ENCODE assay signal across 15 cellular contexts in the genomic region with DNA sequence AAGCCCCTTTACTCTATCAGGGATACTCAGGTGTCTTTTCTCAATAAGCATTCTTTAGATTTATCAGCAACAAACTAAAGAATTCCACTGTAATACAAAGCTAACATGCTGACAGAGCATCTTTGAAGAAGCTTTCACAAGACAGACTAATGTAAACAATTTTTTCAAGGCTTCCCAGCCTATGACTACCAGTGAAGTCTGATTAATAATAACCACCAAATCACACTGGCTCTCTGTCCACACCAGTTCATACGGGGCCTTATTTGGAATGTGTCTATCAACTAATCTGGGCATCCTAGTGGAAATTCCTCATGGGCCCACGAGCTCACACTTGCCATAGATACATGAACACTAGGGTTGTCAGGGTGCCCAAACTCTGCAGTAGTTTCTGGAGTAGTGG.
A peak's percentile ranks its signal among the peaks of the same experiment; 100 is the strongest.
DNase-seq lines count a peak whose midpoint lies in the region; ATAC-seq and TF ChIP-seq lines count a peak whose summit lies in the region.
"Had no signal": no experiment of that assay in that cellular context is flagged by ENCODE, and none has a peak within 500 bp of the region (broad histone marks: within the 10 kb centered on the region; RNA-seq: fewer than 3 reads in every experiment).

No MANE protein-coding gene starts in this region.

- no TSS peak for BruUV-seq in Caco-2 (replicated peaks; lab: Mats Ljungman, UMichigan)

- POLR2A ChIA-PET in Caco-2 (lab: Charles Lee): no interaction called here

- no peak overlapping the region for H3K27ac ChIP-seq in RWPE2 (ENCODE audit: poor library complexity, severe bottlenecking)
- H3K27ac ChIP-seq: pancreas, thoracic aorta had no signal

- no peaks in the 10 kb centered on the region for H3K36me3 Mint-ChIP-seq in Caco-2 (ENCODE audit: insufficient read depth, unreplicated experiment)
- H3K36me3 Mint-ChIP-seq in nephron progenitor cell (ENCODE audit: low read depth): peaks cover 4% of the 10 kb centered on the region
- H3K36me3 Mint-ChIP-seq in activated CD4-positive, alpha-beta T cell treated with anti-CD3 and anti-CD28 coated beads, Interleukin-2, amount 10 ng/mL, durations not matched to agents 24 days and 14 days (ENCODE audit: low read depth): no peaks in the 10 kb centered on the region

- DNase-seq in Caco-2 (peak; percentile 24 to 32), RWPE2 (ENCODE audit: low spot score) (no peak), nephron progenitor cell (no peak), NCI-H510A (lab: John Stamatoyannopoulos, UW) (no peak)
- no peak for DNase-seq in activated T-cell treated with anti-CD3 and anti-CD28 coated beads, Interleukin-2, amount 50 U/mL, for 1 hour
- no peak for DNase-seq in activated CD4-positive, alpha-beta T cell treated with anti-CD3 and anti-CD28 coated beads, Interleukin-2, amount 10 ng/mL, durations not matched to agents 24 days and 14 days
- DNase-seq: activated CD4-positive, alpha-beta T cell treated with anti-CD3 and anti-CD28 coated beads, Interleukin-2, amount 50 U/mL, for 1 hour; caudate nucleus; NCI-H146; pancreas had no signal

- H3K27me3 Mint-ChIP-seq in Caco-2 (ENCODE audit: insufficient read depth, unreplicated experiment) (no peaks in the 10 kb centered on the region), nephron progenitor cell (ENCODE audit: low read depth, poor library complexity) (no peaks in the 10 kb centered on the region)
- H3K27me3 Mint-ChIP-seq in activated CD4-positive, alpha-beta T cell treated with anti-CD3 and anti-CD28 coated beads, Interleukin-2, amount 10 ng/mL, durations not matched to agents 24 days and 14 days: no peaks in the 10 kb centered on the region
- H3K27me3 Mint-ChIP-seq: IgD-negative memory B cell had no signal

- H3K4me1 ChIP-seq in Caco-2 (0 out of 2 replicates have a peak, but pooled peaks cover 4% of the 10 kb centered on the region), RWPE2 (ENCODE audit: insufficient read depth, poor library complexity, severe bottlenecking) (peaks cover 10% of the 10 kb centered on the region)
- H3K4me1 ChIP-seq: pancreas had no signal

- intact Hi-C loops in Caco-2 (cut with micrococcal nuclease; ENCODE audit: unreplicated experiment): no loop called here
- intact Hi-C loops in activated CD4-positive, alpha-beta T cell treated with anti-CD3 and anti-CD28 coated beads, Interleukin-2, amount 10 ng/mL, durations not matched to agents 24 days and 14 days (cut with micrococcal nuclease): no loop called here

- CTCF ChIA-PET in Caco-2 (lab: Charles Lee): interaction anchor here (0.6 to 0.9 kb wide), 2 partner anchors 20 to 32 kb away, joined by 3 to 6 read pairs; no protein-coding TSS in a partner anchor

- H3K27ac Mint-ChIP-seq in Caco-2 (ENCODE audit: unreplicated experiment) (no peak overlapping the region), nephron progenitor cell (peak overlapping the region; percentile 16)
- H3K27ac Mint-ChIP-seq in activated CD4-positive, alpha-beta T cell treated with anti-CD3 and anti-CD28 coated beads, Interleukin-2, amount 10 ng/mL, durations not matched to agents 24 days and 14 days: no peak overlapping the region

- H3K9me3 ChIP-seq in Caco-2 (no peaks in the 10 kb centered on the region), RWPE2 (ENCODE audit: severe bottlenecking) (no peaks in the 10 kb centered on the region)
- H3K9me3 ChIP-seq: pancreas, thoracic aorta had no signal

- H3K4me3 ChIP-seq in Caco-2 (ENCODE audit: low read depth, low read length) (no peak overlapping the region), RWPE2 (ENCODE audit: severe bottlenecking) (no peak overlapping the region)
- H3K4me3 ChIP-seq: pancreas, thoracic aorta had no signal

- H3K9me3 Mint-ChIP-seq in Caco-2 (ENCODE audit: unreplicated experiment) (no peaks in the 10 kb centered on the region), nephron progenitor cell (no peaks in the 10 kb centered on the region)
- no peaks in the 10 kb centered on the region for H3K9me3 Mint-ChIP-seq in activated CD4-positive, alpha-beta T cell treated with anti-CD3 and anti-CD28 coated beads, Interleukin-2, amount 10 ng/mL, durations not matched to agents 24 days and 14 days
- H3K9me3 Mint-ChIP-seq: IgD-negative memory B cell had no signal

- peak; percentile 88 for ATAC-seq in RWPE2 (ENCODE audit: low read depth)
- peak; percentile 54 for ATAC-seq in esophagus mucosa
- no peak for ATAC-seq in HG03460 (IDR thresholded peaks at IDR 0.05; ENCODE audit: unreplicated experiment)
- ATAC-seq: Panc1 had no signal

- H3K36me3 ChIP-seq in Caco-2 (ENCODE audit: control insufficient read depth, insufficient read depth, low read length) (no peaks in the 10 kb centered on the region), RWPE2 (ENCODE audit: low read depth) (no peaks in the 10 kb centered on the region)
- H3K36me3 ChIP-seq: pancreas, thoracic aorta had no signal

- no peaks in the 10 kb centered on the region for H3K27me3 ChIP-seq in Caco-2 (replicated peaks; ENCODE audit: control insufficient read depth, insufficient read depth, low read length)
- H3K27me3 ChIP-seq in RWPE2 (ENCODE audit: insufficient read depth, poor library complexity, severe bottlenecking): no peaks in the 10 kb centered on the region
- H3K27me3 ChIP-seq: pancreas had no signal

- no peak for TF ChIP-seq CTCF in Caco-2 (IDR thresholded peaks at IDR 0.05; ENCODE audit: insufficient read depth in 1 of 2, low read depth in 1 of 2, low read length in 1 of 2, severe bottlenecking in 1 of 2, unreplicated experiment in 1 of 2)
- TF ChIP-seq CTCF in RWPE2 (IDR thresholded peaks at IDR 0.05; ENCODE audit: poor library complexity, severe bottlenecking): no peak
- TF ChIP-seq CTCF in nephron progenitor cell (IDR thresholded peaks at IDR 0.05): no peak

- no peak overlapping the region for H3K4me3 Mint-ChIP-seq in Caco-2 (ENCODE audit: unreplicated experiment)
- no peak overlapping the region for H3K4me3 Mint-ChIP-seq in nephron progenitor cell
- H3K4me3 Mint-ChIP-seq in activated CD4-positive, alpha-beta T cell treated with anti-CD3 and anti-CD28 coated beads, Interleukin-2, amount 10 ng/mL, durations not matched to agents 24 days and 14 days: no peak overlapping the region

- peaks cover 7% of the 10 kb centered on the region for H3K4me1 Mint-ChIP-seq in Caco-2 (ENCODE audit: low read depth, unreplicated experiment)
- H3K4me1 Mint-ChIP-seq in nephron progenitor cell: peaks cover 16% of the 10 kb centered on the region
- no peaks in the 10 kb centered on the region for H3K4me1 Mint-ChIP-seq in activated CD4-positive, alpha-beta T cell treated with anti-CD3 and anti-CD28 coated beads, Interleukin-2, amount 10 ng/mL, durations not matched to agents 24 days and 14 days

Comparison
In these comparisons a context has a peak if more than half of its experiments do, and no peak if none do; other contexts are left out.
1. DNase-seq: peak in Caco-2 (2 of 2); none in RWPE2 (single experiment), nephron progenitor cell (single experiment), activated T-cell treated with anti-CD3 and anti-CD28 coated beads, Interleukin-2, amount 50 U/mL, for 1 hour (single experiment), NCI-H510A (single experiment) and activated CD4-positive, alpha-beta T cell treated with anti-CD3 and anti-CD28 coated beads, Interleukin-2, amount 10 ng/mL, durations not matched to agents 24 days and 14 days (single experiment).